9 cellular contexts compared by ENCODE assay signal in the genomic region with DNA sequence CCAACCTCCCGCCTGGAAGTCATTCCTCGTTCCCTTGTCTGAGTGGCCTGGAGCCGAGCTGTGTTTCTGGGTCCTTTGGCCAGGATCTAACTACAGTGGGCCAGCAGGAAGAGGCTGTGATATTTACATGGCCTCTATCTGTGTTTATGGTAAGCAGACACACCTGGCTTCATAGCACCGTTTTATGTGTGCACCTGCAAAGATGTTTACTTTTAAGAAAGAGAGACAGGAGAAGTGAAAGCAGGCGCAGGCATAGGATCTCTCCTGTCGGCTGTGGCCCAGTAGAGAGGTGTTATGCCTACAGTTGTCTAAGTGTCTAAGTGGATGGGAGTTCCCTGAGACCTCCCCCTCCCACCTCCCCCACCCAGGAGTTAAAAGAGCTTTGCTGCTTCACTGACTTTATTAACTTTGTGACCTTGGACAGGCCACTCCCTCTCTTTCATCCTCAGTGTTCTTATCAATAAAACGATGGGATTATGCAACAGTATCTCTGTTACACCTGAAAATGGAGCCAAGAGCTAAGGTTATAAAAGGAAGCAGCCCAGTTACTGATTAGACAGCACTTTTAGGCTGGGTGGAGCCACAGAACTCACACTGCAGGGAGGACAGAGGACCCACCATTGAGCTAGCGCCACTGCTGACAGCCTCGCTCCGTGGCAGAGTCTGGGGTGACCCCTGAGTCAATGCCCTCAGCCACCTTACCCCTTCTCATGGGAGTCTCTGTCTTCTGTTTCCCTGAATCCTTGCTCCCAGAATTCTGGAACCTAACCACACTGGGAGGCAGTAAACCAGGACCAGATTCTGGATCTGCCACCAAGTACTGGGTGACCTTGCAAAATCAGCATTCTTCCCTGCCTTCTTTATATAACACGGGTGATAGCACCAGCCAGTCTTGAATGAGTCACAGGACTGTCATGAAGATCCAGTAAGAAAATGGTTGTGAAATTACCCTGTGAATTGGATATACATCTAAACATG. TPM values are rescaled to one million over a fixed set of nuclear protein-coding genes. Genes with fewer than 3 reads are reported as not detected.
DNase-seq lines count a peak whose midpoint lies in the region; ATAC-seq and TF ChIP-seq lines count a peak whose summit lies in the region.
"Had no signal": no experiment of that assay in that cellular context is flagged by ENCODE, and none has a peak within 500 bp of the region (broad histone marks: within the 10 kb centered on the region; RNA-seq: fewer than 3 reads in every experiment).

No MANE protein-coding gene starts in this region.

- H3K27ac ChIP-seq in RWPE2 (ENCODE audit: poor library complexity, severe bottlenecking) = peak overlapping the region; percentile 26
- no peak overlapping the region for H3K27ac ChIP-seq in tibial artery
- H3K27ac ChIP-seq: SJSA1 had no signal

- H3K9me3 ChIP-seq in RWPE2 (ENCODE audit: severe bottlenecking) (no peaks in the 10 kb centered on the region), tibial artery (no peaks in the 10 kb centered on the region)
- H3K9me3 ChIP-seq: SJSA1 had no signal

- H3K4me1 ChIP-seq in RWPE2 (ENCODE audit: insufficient read depth, poor library complexity, severe bottlenecking) = peaks cover 39% of the 10 kb centered on the region
- H3K4me1 ChIP-seq in tibial artery = peaks cover 0 to 17% (median 0%) of the 10 kb centered on the region in 4 donors
- H3K4me1 ChIP-seq: SJSA1 had no signal

- H3K36me3 Mint-ChIP-seq in IgD-negative memory B cell = peaks cover 3% of the 10 kb centered on the region

- ATAC-seq in GM19372 (IDR thresholded peaks at IDR 0.05; ENCODE audit: low read depth, unreplicated experiment) (peak; percentile 55), RWPE2 (ENCODE audit: low read depth) (peak; percentile 84)

- peak overlapping the region; percentile 44 to 94 (median 84) for H3K4me3 Mint-ChIP-seq in IgD-negative memory B cell

- no peaks in the 10 kb centered on the region for H3K36me3 ChIP-seq in RWPE2 (ENCODE audit: low read depth)
- no peaks in the 10 kb centered on the region for H3K36me3 ChIP-seq in tibial artery
- H3K36me3 ChIP-seq: SJSA1 had no signal

- no peaks in the 10 kb centered on the region for H3K9me3 Mint-ChIP-seq in IgD-negative memory B cell

- H3K27me3 ChIP-seq in RWPE2 (ENCODE audit: insufficient read depth, poor library complexity, severe bottlenecking) (no peaks in the 10 kb centered on the region), tibial artery (peaks cover 0 to 31% of the 10 kb centered on the region in 2 donors)
- H3K27me3 ChIP-seq: SJSA1 had no signal

- no peak for TF ChIP-seq CTCF in RWPE2 (IDR thresholded peaks at IDR 0.05; ENCODE audit: poor library complexity, severe bottlenecking)
- no peak for TF ChIP-seq CTCF in tibial artery (IDR thresholded peaks at IDR 0.05)

- H3K27ac Mint-ChIP-seq in IgD-negative memory B cell = peak overlapping the region; percentile 94 to 100 (median 99)

- no peak for DNase-seq in RWPE2 (ENCODE audit: low spot score)
- peak; percentile 39 for DNase-seq in inferior parietal cortex (ENCODE audit: extremely low spot score)
- no peak for DNase-seq in tibial artery
- DNase-seq in SKM-1 (lab: John Stamatoyannopoulos, UW; ENCODE audit: unreplicated experiment) = no peak
- DNase-seq in HUDEP-2 (lab: John Stamatoyannopoulos, UW; ENCODE audit: unreplicated experiment in 76 of 76) = no peak
- no peak for DNase-seq in activated naive CD4-positive, alpha-beta T cell (lab: John Stamatoyannopoulos, UW)

- peaks cover 2% of the 10 kb centered on the region for H3K27me3 Mint-ChIP-seq in IgD-negative memory B cell

- intact Hi-C loops in tibial artery (cut with DNase I; ENCODE audit: low total_unique reads) = no loop called here

- H3K4me1 Mint-ChIP-seq in IgD-negative memory B cell = peaks cover 33 to 50% (median 41%) of the 10 kb centered on the region in 3 donors

- H3K4me3 ChIP-seq in RWPE2 (ENCODE audit: severe bottlenecking) (no peak overlapping the region), tibial artery (no peak overlapping the region)
- H3K4me3 ChIP-seq: SJSA1 had no signal

RNA-seq across cellular contexts. Expression of a gene that starts 22.0 kb away (rescaled TPM):
- 94.1 TPM for polyA plus RNA-seq in IgD-negative memory B cell
